In the genomic region with DNA sequence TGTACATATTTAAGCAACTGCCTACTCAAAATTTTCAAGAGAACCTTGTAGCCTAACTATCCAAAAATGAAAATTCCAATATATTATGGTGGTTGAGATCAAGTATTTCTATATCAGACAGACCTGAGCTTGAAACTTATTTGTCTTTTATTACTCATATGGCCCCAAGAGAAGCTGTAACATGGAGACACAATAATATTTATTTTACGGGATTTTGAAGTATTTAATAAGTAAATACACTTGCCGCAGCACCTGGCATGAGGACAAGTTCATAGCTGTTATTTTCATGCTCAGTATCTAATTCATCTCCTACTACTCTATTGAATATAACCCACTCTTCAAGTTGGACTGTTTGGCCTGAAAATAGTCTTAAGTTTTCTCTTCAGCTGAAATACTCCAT, we compare ENCODE assay signal across 9 cellular contexts. TPM values are rescaled to one million over a fixed set of nuclear protein-coding genes. Genes with fewer than 3 reads are reported as not detected.
DNase-seq lines count a peak whose midpoint lies in the region; ATAC-seq, FAIRE-seq and TF ChIP-seq lines count a peak whose summit lies in the region.
"Had no signal": no experiment of that assay in that cellular context is flagged by ENCODE, and none has a peak within 500 bp of the region (broad histone marks: within the 10 kb centered on the region; RNA-seq: fewer than 3 reads in every experiment).

No MANE protein-coding gene starts in this region.

- H3F3A ChIP-seq in SK-N-SH (replicated peaks; ENCODE audit: insufficient read depth) = peaks cover 3% of the 10 kb centered on the region

- POLR2A ChIA-PET in SK-N-SH (lab: Yijun Ruan, JAX) = no interaction called here

- no peak for TF ChIP-seq RAD21 in SK-N-SH (IDR thresholded peaks at IDR 0.05; ENCODE audit: low read length)

- peaks cover 0 to 15% of the 10 kb centered on the region in 2 experiments; a peak in 1 of 4 replicates for H3K4me1 ChIP-seq in SK-N-SH (ENCODE audit: control insufficient read depth in 1 of 2, insufficient read depth in 2 of 2, low read depth in 1 of 2, low read length in 1 of 2)
- H3K4me1 ChIP-seq in mammary epithelial cell (ENCODE audit: insufficient read depth, low read length) = peaks cover 34% of the 10 kb centered on the region
- peaks cover 2 to 16% of the 10 kb centered on the region in 2 donors for H3K4me1 ChIP-seq in lung (ENCODE audit: control insufficient read depth in 2 of 2, insufficient read depth in 2 of 2, low read length in 2 of 2)
- peaks cover 11 to 23% (median 13%) of the 10 kb centered on the region in 4 donors for H3K4me1 ChIP-seq in upper lobe of left lung

- FAIRE-seq in GM12892 (lab: Jason Lieb, UNC) = no peak
- FAIRE-seq: HTR-8/SVneo had no signal

- no TSS peak for BruUV-seq in mammary epithelial cell (replicated peaks; lab: Mats Ljungman, UMichigan)

- H2AFZ ChIP-seq in SK-N-SH (ENCODE audit: low read depth) (no peak overlapping the region), mammary epithelial cell (ENCODE audit: low read depth, low read length) (no peak overlapping the region)

- H3K9me3 ChIP-seq in SK-N-SH = no peaks in the 10 kb centered on the region
- no peaks in the 10 kb centered on the region for H3K9me3 ChIP-seq in mammary epithelial cell (replicated peaks; ENCODE audit: insufficient read depth, low read length)
- H3K9me3 ChIP-seq in lung (ENCODE audit: control insufficient read depth in 2 of 2, insufficient read depth in 1 of 2, low read length in 1 of 2) = no peaks in the 10 kb centered on the region
- H3K9me3 ChIP-seq in upper lobe of left lung = no peaks in the 10 kb centered on the region

- H3K4me2 ChIP-seq in SK-N-SH (peak overlapping the region; percentile 73), mammary epithelial cell (ENCODE audit: insufficient read depth, low read depth, low read length) (peak overlapping the region; percentile 83)

- H3K4me3 ChIP-seq in SK-N-SH (ENCODE audit: low read depth in 2 of 2, low read length in 1 of 2) = peak overlapping the region in 1 of 2 experiments; percentile 53; a peak in 2 of 4 replicates
- peak overlapping the region in 1 of 3 experiments; percentile 52 for H3K4me3 ChIP-seq in mammary epithelial cell (replicated peaks in 1 of 3; ENCODE audit: insufficient read depth in 1 of 3, low read depth in 2 of 3, low read length in 3 of 3)
- H3K4me3 ChIP-seq in lung = no peak overlapping the region
- no peak overlapping the region for H3K4me3 ChIP-seq in upper lobe of left lung

- CTCF ChIA-PET in SK-N-SH (lab: Yijun Ruan, JAX) = no interaction called here
- CTCF ChIA-PET in mammary epithelial cell (lab: Charles Lee; ENCODE audit: low non-redundant PET) = no interaction called here

- no peaks in the 10 kb centered on the region for H3K27me3 ChIP-seq in SK-N-SH (ENCODE audit: insufficient read depth)
- H3K27me3 ChIP-seq in mammary epithelial cell (ENCODE audit: insufficient read depth, low read length) = no peaks in the 10 kb centered on the region
- H3K27me3 ChIP-seq in lung (ENCODE audit: control insufficient read depth, insufficient read depth) = no peaks in the 10 kb centered on the region
- no peaks in the 10 kb centered on the region for H3K27me3 ChIP-seq in upper lobe of left lung

- H3K9ac ChIP-seq in SK-N-SH = peak overlapping the region; percentile 66; the same call in 1 of the 2 replicates
- H3K9ac ChIP-seq in mammary epithelial cell (ENCODE audit: insufficient read depth, low read length) = peak overlapping the region; percentile 93

- in situ Hi-C loops in mammary epithelial cell (cut with MboI; ENCODE audit: low sequenced_read_pairs in 2 of 2) = no loop called here

- peak overlapping the region in 1 of 2 experiments; percentile 69; a peak in 2 of 4 replicates for H3K27ac ChIP-seq in SK-N-SH (ENCODE audit: low read depth in 2 of 2, low read length in 1 of 2)
- H3K27ac ChIP-seq in mammary epithelial cell (ENCODE audit: insufficient read depth, low read depth, low read length) = peak overlapping the region; percentile 99
- peak overlapping the region in 1 of 2 donors; percentile 79 for H3K27ac ChIP-seq in lung (ENCODE audit: low read depth in 1 of 2, low read length in 1 of 2)
- peak overlapping the region; percentile 48 to 86 (median 72) for H3K27ac ChIP-seq in upper lobe of left lung

- H3K79me2 ChIP-seq in SK-N-SH (ENCODE audit: insufficient read depth) = peaks cover 45% of the 10 kb centered on the region
- peaks cover 84% of the 10 kb centered on the region for H3K79me2 ChIP-seq in mammary epithelial cell (ENCODE audit: insufficient read depth, low read length)

- H4K20me1 ChIP-seq in SK-N-SH (ENCODE audit: insufficient read depth) (peaks cover 8% of the 10 kb centered on the region), mammary epithelial cell (ENCODE audit: insufficient read depth, low read length) (no peaks in the 10 kb centered on the region)

- H3K36me3 ChIP-seq in SK-N-SH (replicated peaks in 1 of 2; ENCODE audit: control insufficient read depth in 1 of 2, insufficient read depth in 2 of 2, low read length in 1 of 2) (no peaks in the 10 kb centered on the region), mammary epithelial cell (ENCODE audit: insufficient read depth, low read length) (no peaks in the 10 kb centered on the region), lung (ENCODE audit: control insufficient read depth in 2 of 2, insufficient read depth in 2 of 2, low read length in 2 of 2) (no peaks in the 10 kb centered on the region), upper lobe of left lung (no peaks in the 10 kb centered on the region)

- no peaks in the 10 kb centered on the region for H3K9me2 ChIP-seq in SK-N-SH

- no peak for TF ChIP-seq POLR2A in upper lobe of left lung (IDR thresholded peaks at IDR 0.05)
- no peak for TF ChIP-seq POLR2A in GM12892 (IDR thresholded peaks at IDR 0.05; ENCODE audit: low read depth, low read length)

- TF ChIP-seq CTCF in SK-N-SH (IDR thresholded peaks at IDR 0.05) = no peak
- TF ChIP-seq CTCF in mammary epithelial cell (conservative IDR thresholded peaks at IDR 0.05 in 1 of 2, IDR thresholded peaks at IDR 0.05 in 1 of 2; ENCODE audit: extremely low read depth in 1 of 2, insufficient read depth in 1 of 2, low read depth in 1 of 2, low read length in 2 of 2) = no peak
- no peak for TF ChIP-seq CTCF in lung (IDR thresholded peaks at IDR 0.05; ENCODE audit: control extremely low read depth, extremely low read depth)
- TF ChIP-seq CTCF in upper lobe of left lung (IDR thresholded peaks at IDR 0.05) = no peak

- 83% methylated on average over 2 of the region's 2 CpGs for WGBS in SK-N-SH (ENCODE audit: low lambda C conversion rate)
- WGBS in mammary epithelial cell (ENCODE audit: low coverage, missing lambda C conversion rate) = 40% methylated on average over 2 of the region's 2 CpGs
- 40 to 61% methylated on average over 2 of the region's 2 CpGs for WGBS in lung, 2 donors
- 34 to 51% methylated on average over 2 of the region's 2 CpGs for WGBS in upper lobe of left lung, 2 donors

- intact Hi-C loops in mammary epithelial cell (cut with micrococcal nuclease) = no loop called here

- ATAC-seq in SK-N-SH treated with all-trans-retinoic acid at 6 μM for 48 hours (no peak), lung (ENCODE audit: insufficient read depth, low FRiP score) (peak; percentile 57), upper lobe of left lung (ENCODE audit: low FRiP score in 2 of 2) (peak; percentile 13 to 71), GM18519 (IDR thresholded peaks at IDR 0.05; ENCODE audit: low FRiP score, unreplicated experiment) (no peak)

- no peak for TF ChIP-seq EP300 in SK-N-SH (IDR thresholded peaks at IDR 0.05; ENCODE audit: borderline replicate concordance in 1 of 2, low read depth in 1 of 2, low read length in 1 of 2)
- TF ChIP-seq EP300 in upper lobe of left lung (IDR thresholded peaks at IDR 0.05) = no peak

- DNase-seq in SK-N-SH (no peak), mammary epithelial cell (peak; percentile 55), lung (ENCODE audit: low spot score) (no peak), upper lobe of left lung (peak in 1 of 2 donors; percentile 28), GM12892 (ENCODE audit: insufficient read length) (no peak), activated gamma-delta T cell treated with Interleukin-2 at 50 U/mL for 16 hours (no peak)

- dilution Hi-C loops in mammary epithelial cell (cut with HindIII; ENCODE audit: low sequenced_read_pairs) = no loop called here

TF ChIP-seq in SK-N-SH, 30 proteins besides CTCF, POLR2A, EP300 and RAD21 (continues in another document):
- TF ChIP-seq MAX (IDR thresholded peaks at IDR 0.05; ENCODE audit: low read depth) (no peak), POLR2AphosphoS5 (IDR thresholded peaks at IDR 0.05; ENCODE audit: low read depth, low read length) (no peak)

TF ChIP-seq in SK-N-SH treated with all-trans-retinoic acid at 6 μM for 48 hours, 23 proteins besides CTCF, POLR2A, EP300 and RAD21 (continues in another document):
- no peak for TF ChIP-seq GLIS3 (CRISPR knock-in tag; IDR thresholded peaks at IDR 0.05)
- no peak for TF ChIP-seq ZNF8 (CRISPR knock-in tag; IDR thresholded peaks at IDR 0.05)
- no peak for TF ChIP-seq ZFP3 (CRISPR knock-in tag; IDR thresholded peaks at IDR 0.05)
- TF ChIP-seq TCF4 (CRISPR knock-in tag; IDR thresholded peaks at IDR 0.05; ENCODE audit: borderline replicate concordance) = no peak

RNA-seq across cellular contexts. Expression of gene PTPRK, which starts 28.0 kb away (rescaled TPM):
- polyA plus RNA-seq in SK-N-SH (2012; rRNA removed) = 8.0 and 9.5 TPM in 2 replicates
- polyA plus RNA-seq in SK-N-SH (2012; cell fraction: cytosol; rRNA removed) = 12.3 and 14.5 TPM in 2 replicates
- 8.9 and 10.3 TPM in 2 replicates for polyA plus RNA-seq in SK-N-SH (2012; cell fraction: nucleus; rRNA removed)
- 100 to 1,000 TPM; 103 to 336 TPM for total RNA-seq in mammary epithelial cell
- 14.7 TPM for polyA plus RNA-seq in mammary epithelial cell
- polyA minus RNA-seq in mammary epithelial cell = 138 TPM
- 100 to 1,000 TPM in 1 of 2 donors, 10 to 100 TPM in 1; 69.5 to 224 TPM for total RNA-seq in lung
- polyA plus RNA-seq in lung = 10 to 100 TPM in 1 of 2 donors, 1 to 10 TPM in 1; 8.2 to 16.4 TPM
- total RNA-seq in upper lobe of left lung = 10 to 100 TPM; 42.7 to 97.4 (median 65.2) TPM
- 0.28 TPM for polyA plus RNA-seq in GM12892 (2012; ENCODE audit: missing spikeins)

Comparison
In these comparisons a context has a peak if more than half of its experiments do, and no peak if none do; other contexts are left out.
1. ATAC-seq: peak in lung (single experiment) and upper lobe of left lung (2 of 2); none in SK-N-SH treated with all-trans-retinoic acid at 6 μM for 48 hours (single experiment) and GM18519 (single experiment).